In genomic region chr5:66881475-66882161, GRCh38 we compare ENCODE assay signal across 17 cellular contexts.
DNase-seq lines count a peak whose midpoint lies in the region; ATAC-seq and TF ChIP-seq lines count a peak whose summit lies in the region.
"Had no signal": no experiment of that assay in that cellular context is flagged by ENCODE, and none has a peak within 500 bp of the region (broad histone marks: within the 10 kb centered on the region; RNA-seq: fewer than 3 reads in every experiment).

No MANE protein-coding gene starts in this region.

- no peak overlapping the region for H3K9ac ChIP-seq in adipocyte (ENCODE audit: low read length)

- peak overlapping the region; percentile 71 to 83 for H3K27ac ChIP-seq in esophagus (ENCODE audit: low read depth in 2 of 2, low read length in 1 of 2)
- H3K27ac ChIP-seq in left lung, result peak overlapping the region; percentile 41 to 69
- peak overlapping the region; percentile 45 to 74 (median 58) for H3K27ac ChIP-seq in upper lobe of left lung
- H3K27ac ChIP-seq: cardiac muscle cell had no signal

- H3K9me3 ChIP-seq in adipocyte (ENCODE audit: control insufficient read depth, low read length) (no peaks in the 10 kb centered on the region), esophagus (ENCODE audit: control insufficient read depth in 2 of 2, insufficient read depth in 1 of 2, low read depth in 1 of 2, low read length in 1 of 2) (no peaks in the 10 kb centered on the region), left lung (no peaks in the 10 kb centered on the region), upper lobe of left lung (no peaks in the 10 kb centered on the region)

- no peaks in the 10 kb centered on the region for H3K27me3 ChIP-seq in adipocyte (replicated peaks; ENCODE audit: control insufficient read depth, insufficient read depth, low read length)
- no peaks in the 10 kb centered on the region for H3K27me3 ChIP-seq in esophagus (ENCODE audit: control insufficient read depth in 1 of 2, insufficient read depth in 2 of 2, low read length in 2 of 2)
- H3K27me3 ChIP-seq in left lung, result no peaks in the 10 kb centered on the region
- H3K27me3 ChIP-seq in upper lobe of left lung, result no peaks in the 10 kb centered on the region
- H3K27me3 ChIP-seq: cardiac muscle cell had no signal

- ATAC-seq in left lung (peak; percentile 79), upper lobe of left lung (ENCODE audit: low FRiP score in 2 of 2) (peak; percentile 51 to 54), HG02642 (IDR thresholded peaks at IDR 0.05; ENCODE audit: poor library complexity, unreplicated experiment) (no peak), GM19397 (IDR thresholded peaks at IDR 0.05; ENCODE audit: unreplicated experiment) (no peak), HG03469 (IDR thresholded peaks at IDR 0.05; ENCODE audit: unreplicated experiment) (no peak)

- TF ChIP-seq POLR2A in upper lobe of left lung (IDR thresholded peaks at IDR 0.05), result no peak

- DNase-seq in adipocyte (ENCODE audit: low read depth), result peak; percentile 13
- DNase-seq in left lung, result peak in 1 of 2 donors; percentile 47
- peak in 1 of 2 donors; percentile 58 for DNase-seq in upper lobe of left lung
- DNase-seq: activated CD8-positive, alpha-beta T cell treated with anti-CD3 and anti-CD28 coated beads for 36 hours; activated effector memory CD4-positive, alpha-beta T cell treated with Interleukin-2 at 50 U/mL for 16 hours; CD4-positive, CD25-positive, alpha-beta regulatory T cell; GDM1; H9; NCI-H1417; NCI-H446; RPMI8226; stimulated activated naive CD8-positive, alpha-beta T cell treated with anti-CD3 and anti-CD28 coated beads, Interleukin-15, amount 100 ng/mL, for 72 hours had no signal

- H3K4me1 ChIP-seq in adipocyte (ENCODE audit: control insufficient read depth, insufficient read depth, low read length) (peaks cover 11% of the 10 kb centered on the region), esophagus (ENCODE audit: control insufficient read depth in 2 of 2, insufficient read depth in 2 of 2, low read length in 1 of 2) (peaks cover 0 to 5% of the 10 kb centered on the region in 2 donors), left lung (peaks cover 3 to 7% of the 10 kb centered on the region in 2 donors), upper lobe of left lung (peaks cover 10 to 19% (median 13%) of the 10 kb centered on the region in 4 donors)

- WGBS in esophagus, 2 donors, result 17 to 19% methylated on average over 2 of the region's 2 CpGs
- WGBS in upper lobe of left lung, 2 donors, result 29 to 34% methylated on average over 2 of the region's 2 CpGs

- H3K4me3 ChIP-seq in adipocyte (ENCODE audit: low read length) (no peak overlapping the region), esophagus (ENCODE audit: low read depth in 1 of 2, low read length in 2 of 2) (no peak overlapping the region), left lung (no peak overlapping the region), upper lobe of left lung (no peak overlapping the region)
- H3K4me3 ChIP-seq: cardiac muscle cell had no signal

- intact Hi-C loops in left lung (cut with DNase I), result no loop called here

- no peaks in the 10 kb centered on the region for H3K36me3 ChIP-seq in adipocyte (ENCODE audit: control insufficient read depth, insufficient read depth, low read length, severe bottlenecking)
- H3K36me3 ChIP-seq in esophagus (ENCODE audit: control insufficient read depth in 2 of 2, insufficient read depth in 2 of 2, low read length in 1 of 2), result no peaks in the 10 kb centered on the region
- no peaks in the 10 kb centered on the region for H3K36me3 ChIP-seq in left lung
- H3K36me3 ChIP-seq in upper lobe of left lung, result no peaks in the 10 kb centered on the region
- H3K36me3 ChIP-seq: cardiac muscle cell had no signal

- peak in 1 of 4 donors; percentile 13 for TF ChIP-seq EP300 in upper lobe of left lung (IDR thresholded peaks at IDR 0.05)

- TF ChIP-seq CTCF in left lung (IDR thresholded peaks at IDR 0.05) (no peak), upper lobe of left lung (IDR thresholded peaks at IDR 0.05) (no peak)

Comparison
In these comparisons a context has a peak if more than half of its experiments do, and no peak if none do; other contexts are left out.
1. ATAC-seq: peak in left lung (single experiment) and upper lobe of left lung (2 of 2); none in HG02642 (single experiment), GM19397 (single experiment) and HG03469 (single experiment).
2. Peak in every context shown above with its lines, with median percentiles within 50 percentile points of each other: H3K27ac ChIP-seq.